In genomic region chr9:95938724-95939123, GRCh38 we compare ENCODE assay signal across 19 cellular contexts.
A peak's percentile ranks its signal among the peaks of the same experiment; 100 is the strongest.
DNase-seq lines count a peak whose midpoint lies in the region; ATAC-seq and TF ChIP-seq lines count a peak whose summit lies in the region.
"Had no signal": no experiment of that assay in that cellular context is flagged by ENCODE, and none has a peak within 500 bp of the region (broad histone marks: within the 10 kb centered on the region; RNA-seq: fewer than 3 reads in every experiment).

No MANE protein-coding gene starts in this region.

- H3K4me1 ChIP-seq in H9 (ENCODE audit: insufficient read depth, low read length) (no peaks in the 10 kb centered on the region), PC-9 (replicated peaks; ENCODE audit: insufficient read depth) (no peaks in the 10 kb centered on the region), endodermal cell (ENCODE audit: control insufficient read depth, insufficient read depth, low read length) (no peaks in the 10 kb centered on the region), tibial nerve (no peaks in the 10 kb centered on the region)

- H3K79me1 ChIP-seq in H9 (ENCODE audit: insufficient read depth, low read depth, low read length, poor library complexity, severe bottlenecking), result no peaks in the 10 kb centered on the region

- H2BK5ac ChIP-seq in H9 (ENCODE audit: insufficient read length, low read length), result no peak overlapping the region

- H3K23ac ChIP-seq in H9 (ENCODE audit: insufficient read length, low read depth, low read length), result no peak overlapping the region

- H3K23me2 ChIP-seq in H9 (ENCODE audit: insufficient read length, low read depth, low read length, poor library complexity, severe bottlenecking), result no peaks in the 10 kb centered on the region

- no peak overlapping the region for H2BK12ac ChIP-seq in H9 (ENCODE audit: insufficient read length, low read depth, low read length)

- H3K4ac ChIP-seq in H9 (ENCODE audit: low read depth, low read length), result no peak overlapping the region

- H2AFZ ChIP-seq in H9 (ENCODE audit: low read length) (no peak overlapping the region), PC-9 (no peak overlapping the region)

- TF ChIP-seq CTCF in H9 (conservative IDR thresholded peaks at IDR 0.05) (peak; percentile 31; the same call in 1 of the 3 replicates), PC-9 (conservative IDR thresholded peaks at IDR 0.05) (peak; percentile 57), endodermal cell (conservative IDR thresholded peaks at IDR 0.05) (peak; percentile 53), neural crest cell (conservative IDR thresholded peaks at IDR 0.05) (peak; percentile 36), tibial nerve (IDR thresholded peaks at IDR 0.05) (no peak)

- H3K9me3 Mint-ChIP-seq in H9 (peaks cover 3 to 5% of the 10 kb centered on the region in 2 experiments; a peak in 3 of 5 replicates), endodermal cell (peaks cover 11% of the 10 kb centered on the region), neural crest cell (peaks cover 2% of the 10 kb centered on the region)

- no peak for TF ChIP-seq POLR2A in tibial nerve (IDR thresholded peaks at IDR 0.05)

- H3K18ac ChIP-seq in H9 (ENCODE audit: insufficient read length, low read depth, low read length), result no peak overlapping the region

- no peak overlapping the region for H3K14ac ChIP-seq in H9 (ENCODE audit: insufficient read depth, low read length)

- H3K36me3 Mint-ChIP-seq in H9 (ENCODE audit: insufficient read depth in 1 of 3, low read depth in 3 of 3) (peaks cover 43 to 59% (median 53%) of the 10 kb centered on the region in 3 experiments), endodermal cell (ENCODE audit: low read depth) (peaks cover 70% of the 10 kb centered on the region), neural crest cell (ENCODE audit: low read depth) (peaks cover 56% of the 10 kb centered on the region)

- TF ChIP-seq EP300 in tibial nerve (IDR thresholded peaks at IDR 0.05), result no peak

- H3T11ph ChIP-seq in H9 (ENCODE audit: low read length), result no peak overlapping the region

- no CpG with 5 or more reads among the region's 1 CpG for WGBS in H9 (ENCODE audit: extremely low coverage, insufficient read length, low lambda C conversion rate)
- no CpG with 5 or more reads among the region's 1 CpG for WGBS in endodermal cell (ENCODE audit: insufficient coverage in 1 of 2, insufficient read length in 1 of 2), 2 experiments
- 92 to 96% methylated on average over 1 of the region's 1 CpG for WGBS in tibial nerve, 2 donors

- H3K9me2 ChIP-seq in PC-9 (ENCODE audit: insufficient read depth), result no peaks in the 10 kb centered on the region

- POLR2A ChIA-PET in PC-9 (lab: Charles Lee; ENCODE audit: unreplicated experiment), result no interaction called here

- H3K27ac Mint-ChIP-seq in H9, result no peak overlapping the region
- no peak overlapping the region for H3K27ac Mint-ChIP-seq in endodermal cell
- H3K27ac Mint-ChIP-seq in neural crest cell (ENCODE audit: unreplicated experiment), result no peak overlapping the region

- H3K79me2 ChIP-seq in H9 (ENCODE audit: insufficient read depth, low read length) (no peaks in the 10 kb centered on the region), PC-9 (ENCODE audit: low read depth) (no peaks in the 10 kb centered on the region)

- peaks cover 15 to 19% of the 10 kb centered on the region in 2 experiments for H3K4me1 Mint-ChIP-seq in H9
- H3K4me1 Mint-ChIP-seq in endodermal cell, result no peaks in the 10 kb centered on the region
- H3K4me1 Mint-ChIP-seq in neural crest cell, result no peaks in the 10 kb centered on the region

- H2BK120ac ChIP-seq in H9 (ENCODE audit: low read depth, low read length, poor library complexity, severe bottlenecking), result no peak overlapping the region

- no peak for DNase-seq in H9
- no peak for DNase-seq in PC-9
- no peak for DNase-seq in endodermal cell
- DNase-seq in neural crest cell (ENCODE audit: low read depth, low spot score), result no peak
- DNase-seq in tibial nerve (ENCODE audit: low spot score in 2 of 2), result no peak
- DNase-seq in activated CD8-positive, alpha-beta memory T cell treated with anti-CD3 and anti-CD28 coated beads, Interleukin-2, amount 50 U/mL, for 4 hours, result no peak
- DNase-seq: Calu3; CD4-positive, alpha-beta memory T cell; DMS53; HCEC 1CT; KG1; NCI-H1048; NCI-H146; NCI-H2081 treated with DMSO at 0.1 percent for 48 hours; NCI-H510A treated with DMSO at 0.1 percent for 48 hours; SIG-M5 had no signal

- H3K27me3 ChIP-seq in H9 (ENCODE audit: insufficient read depth, low read length) (no peaks in the 10 kb centered on the region), PC-9 (ENCODE audit: insufficient read depth, low read depth) (no peaks in the 10 kb centered on the region), endodermal cell (ENCODE audit: control insufficient read depth, insufficient read depth, low read length, poor library complexity, severe bottlenecking) (no peaks in the 10 kb centered on the region), tibial nerve (no peaks in the 10 kb centered on the region)

- H3K4me2 ChIP-seq in H9 (ENCODE audit: insufficient read depth, insufficient read length, low read length) (no peak overlapping the region), PC-9 (no peak overlapping the region)

- H3K4me3 ChIP-seq in PC-9 (no peak overlapping the region), endodermal cell (ENCODE audit: low read length) (no peak overlapping the region), tibial nerve (no peak overlapping the region)

- intact Hi-C loops in PC-9 (cut with micrococcal nuclease; ENCODE audit: unreplicated experiment), result no loop called here

- H2BK15ac ChIP-seq in H9 (ENCODE audit: low read depth, low read length), result no peak overlapping the region

- no peak overlapping the region for H2AK5ac ChIP-seq in H9 (ENCODE audit: insufficient read length, low read length)

- H4K8ac ChIP-seq in H9 (replicated peaks; ENCODE audit: insufficient read length, low read depth, low read length), result no peak overlapping the region

- H3F3A ChIP-seq in PC-9 (ENCODE audit: insufficient read depth, low read depth), result no peaks in the 10 kb centered on the region

- H3K36me3 ChIP-seq in PC-9 (ENCODE audit: low read depth) (peaks cover 19% of the 10 kb centered on the region), endodermal cell (ENCODE audit: control insufficient read depth, insufficient read depth, low read length) (peaks cover 87% of the 10 kb centered on the region), tibial nerve (peaks cover 0 to 98% (median 0%) of the 10 kb centered on the region in 3 donors)

- H3K56ac ChIP-seq in H9 (ENCODE audit: insufficient read length, low read depth, low read length), result no peak overlapping the region

- no peak overlapping the region for H2BK20ac ChIP-seq in H9 (ENCODE audit: low read depth, low read length, poor library complexity, severe bottlenecking)

- H4K91ac ChIP-seq in H9 (ENCODE audit: insufficient read length, low read depth, low read length), result no peak overlapping the region

- H3K9ac ChIP-seq in H9 (ENCODE audit: extremely low read depth, insufficient read length, low read length) (no peak overlapping the region), endodermal cell (ENCODE audit: extremely low read depth, low read length, poor library complexity, severe bottlenecking) (no peak overlapping the region)

- CTCF ChIA-PET in PC-9 (lab: Charles Lee), result no interaction called here

- H3K9me3 ChIP-seq in H9 (ENCODE audit: control insufficient read depth, low read depth, low read length), result no peaks in the 10 kb centered on the region
- H3K9me3 ChIP-seq in PC-9 (ENCODE audit: insufficient read depth, low read depth), result no peaks in the 10 kb centered on the region
- peaks cover 50% of the 10 kb centered on the region for H3K9me3 ChIP-seq in endodermal cell (ENCODE audit: control insufficient read depth, low read length)
- peaks cover 0 to 20% (median 4%) of the 10 kb centered on the region in 4 donors for H3K9me3 ChIP-seq in tibial nerve

- H3K27me3 Mint-ChIP-seq in H9 (ENCODE audit: low read depth) (no peaks in the 10 kb centered on the region), endodermal cell (ENCODE audit: insufficient read depth) (no peaks in the 10 kb centered on the region), neural crest cell (ENCODE audit: low read depth) (no peaks in the 10 kb centered on the region)
- H3K27me3 Mint-ChIP-seq: CD4-positive, alpha-beta memory T cell had no signal

- H3K27ac ChIP-seq in H9 (ENCODE audit: insufficient read length, low read depth, low read length), result no peak overlapping the region
- no peak overlapping the region for H3K27ac ChIP-seq in PC-9
- H3K27ac ChIP-seq in endodermal cell (ENCODE audit: low read depth, low read length), result no peak overlapping the region
- no peak overlapping the region for H3K27ac ChIP-seq in tibial nerve

- no TSS peak for BruUV-seq in PC-9 (replicated peaks; lab: Mats Ljungman, UMichigan)

- no peak overlapping the region for H3K4me3 Mint-ChIP-seq in H9
- H3K4me3 Mint-ChIP-seq in endodermal cell, result no peak overlapping the region
- H3K4me3 Mint-ChIP-seq in neural crest cell, result no peak overlapping the region

- H4K20me1 ChIP-seq in H9 (ENCODE audit: control insufficient read depth, insufficient read depth, insufficient read length), result no peaks in the 10 kb centered on the region
- H4K20me1 ChIP-seq in PC-9 (ENCODE audit: insufficient read depth), result peaks cover 11% of the 10 kb centered on the region; the same call in 1 of the 2 replicates

- no peak overlapping the region for H4K5ac ChIP-seq in H9 (ENCODE audit: insufficient read length, low read depth, low read length)

- no peak for ATAC-seq in GM21529 (IDR thresholded peaks at IDR 0.05; ENCODE audit: unreplicated experiment)
- ATAC-seq in GM18907 (IDR thresholded peaks at IDR 0.05; ENCODE audit: unreplicated experiment), result no peak
- ATAC-seq: HepG2 had no signal

Comparison
In these comparisons a context has a peak if more than half of its experiments do, and no peak if none do; other contexts are left out.
1. CTCF ChIP-seq: peak in H9 (single experiment), PC-9 (single experiment), endodermal cell (single experiment) and neural crest cell (single experiment); none in tibial nerve (0 of 5).